In genomic region chr2:141438536-141438935, GRCh38 we compare ENCODE assay signal across 22 cellular contexts.
DNase-seq lines count a peak whose midpoint lies in the region; ATAC-seq and TF ChIP-seq lines count a peak whose summit lies in the region.
"Had no signal": no experiment of that assay in that cellular context is flagged by ENCODE, and none has a peak within 500 bp of the region (broad histone marks: within the 10 kb centered on the region; RNA-seq: fewer than 3 reads in every experiment).

No MANE protein-coding gene starts in this region.

- in situ Hi-C loops in astrocyte of the spinal cord (cut with HindIII; ENCODE audit: low sequenced_read_pairs) = no loop called here

- H3K9ac ChIP-seq in PC-3 (ENCODE audit: low read length) = no peak overlapping the region

- no peaks in the 10 kb centered on the region for H3K4me1 ChIP-seq in PC-3 (ENCODE audit: insufficient read depth, low read length)
- H3K4me1 ChIP-seq: Caco-2, HAP-1, SJCRH30 had no signal

- POLR2A ChIA-PET in PC-3 (lab: Charles Lee; ENCODE audit: unreplicated experiment) = no interaction called here

- H3K4me3 ChIP-seq in PC-3 (ENCODE audit: low read length) (no peak overlapping the region), astrocyte of the spinal cord (ENCODE audit: low read depth, low read length) (no peak overlapping the region)
- H3K4me3 ChIP-seq: HAP-1, PC-9, SJCRH30 had no signal

- H4K20me1 ChIP-seq in PC-3 (ENCODE audit: low read length) = no peaks in the 10 kb centered on the region

- H3K36me3 ChIP-seq in PC-3 (ENCODE audit: low read depth, low read length) = no peaks in the 10 kb centered on the region
- H3K36me3 ChIP-seq: HAP-1, SJCRH30 had no signal

- no peaks in the 10 kb centered on the region for H3K79me2 ChIP-seq in PC-3 (ENCODE audit: low read length)

- CTCF ChIA-PET in PC-3 (lab: Charles Lee) = no interaction called here

- H3F3A ChIP-seq in PC-3 (ENCODE audit: low read length, unreplicated experiment) = no peaks in the 10 kb centered on the region

- H3K9me3 ChIP-seq in PC-3 (ENCODE audit: low read length) = no peaks in the 10 kb centered on the region
- H3K9me3 ChIP-seq: Caco-2, HAP-1 had no signal

- TF ChIP-seq CTCF in PC-3 (conservative IDR thresholded peaks at IDR 0.05; ENCODE audit: low read depth, low read length) (no peak), astrocyte of the spinal cord (IDR thresholded peaks at IDR 0.05; ENCODE audit: low read depth, low read length) (no peak)

- intact Hi-C loops in PC-3 (cut with micrococcal nuclease) = no loop called here

- no peak overlapping the region for H2AFZ ChIP-seq in PC-3 (ENCODE audit: low read length)
- H2AFZ ChIP-seq: PC-9 had no signal

- H3K27me3 ChIP-seq in PC-3 (ENCODE audit: low read length) = no peaks in the 10 kb centered on the region
- H3K27me3 ChIP-seq: SJCRH30 had no signal

- H3K4me2 ChIP-seq in PC-3 (ENCODE audit: low read length) = no peak overlapping the region
- H3K4me2 ChIP-seq: PC-9 had no signal

- BruUV-seq in PC-3 (replicated peaks; lab: Mats Ljungman, UMichigan) = no TSS peak

- DNase-seq in PC-3 (peak; percentile 7), astrocyte of the spinal cord (ENCODE audit: low read depth, low spot score) (peak; percentile 43), non-pigmented ciliary epithelial cell (ENCODE audit: low read depth) (peak; percentile 6), NCI-H2196 treated with DMSO at 0.1 percent for 48 hours (lab: John Stamatoyannopoulos, UW; ENCODE audit: unreplicated experiment) (no peak), NCI-H1436 treated with DMSO at 0.1 percent for 48 hours (lab: John Stamatoyannopoulos, UW) (no peak), globus pallidus (ENCODE audit: low spot score) (no peak)
- DNase-seq: C1 segment of cervical spinal cord; Caco-2; CD4-positive, alpha-beta memory T cell; GOT3; KBM-7; MM.1S; NCI-H1694 treated with DMSO at 0.1 percent for 48 hours; NCI-H2081; NCI-H345; NCI-H510A treated with DMSO at 0.1 percent for 48 hours; NCI-H748 treated with DMSO at 0.1 percent for 48 hours; PC-9; SJCRH30 had no signal

- H3K27ac ChIP-seq in PC-3 (ENCODE audit: low read length) = no peak overlapping the region
- H3K27ac ChIP-seq: PC-9, SJCRH30 had no signal

- no peaks in the 10 kb centered on the region for H3K9me2 ChIP-seq in PC-3 (replicated peaks; ENCODE audit: low read length)

- ATAC-seq in PC-3 (peak; percentile 35; the same call in 1 of the 2 replicates), SK-N-SH treated with all-trans-retinoic acid at 6 μM for 48 hours (no peak)
- ATAC-seq: Right ventricle myocardium inferior had no signal

TF ChIP-seq in SK-N-SH treated with all-trans-retinoic acid at 6 μM for 48 hours, 23 proteins besides CTCF, POLR2A, EP300 and RAD21:
- TF ChIP-seq CSRNP3 (CRISPR knock-in tag; IDR thresholded peaks at IDR 0.05) (no peak), ZFP30 (CRISPR knock-in tag; IDR thresholded peaks at IDR 0.05) (no peak), CREB5 (CRISPR knock-in tag; IDR thresholded peaks at IDR 0.05; ENCODE audit: low read depth) (no peak), TSHZ2 (CRISPR knock-in tag; IDR thresholded peaks at IDR 0.05) (no peak), ZNF8 (CRISPR knock-in tag; IDR thresholded peaks at IDR 0.05) (no peak), SNAI2 (CRISPR knock-in tag; IDR thresholded peaks at IDR 0.05) (no peak), ZNF565 (CRISPR knock-in tag; conservative IDR thresholded peaks at IDR 0.05; ENCODE audit: low read depth) (no peak), ARNTL (CRISPR knock-in tag; IDR thresholded peaks at IDR 0.05; ENCODE audit: borderline replicate concordance, low read depth) (no peak), RARB (CRISPR knock-in tag; IDR thresholded peaks at IDR 0.05) (no peak), TOX (CRISPR knock-in tag; IDR thresholded peaks at IDR 0.05; ENCODE audit: borderline replicate concordance) (no peak), ESRRG (CRISPR knock-in tag; IDR thresholded peaks at IDR 0.05) (no peak)
TF ChIP-seq in SK-N-SH treated with all-trans-retinoic acid at 6 μM for 48 hours: peak in this region for 0.

Comparison
In these comparisons a context has a peak if more than half of its experiments do, and no peak if none do; other contexts are left out.
1. DNase-seq: peak in PC-3 (single experiment), astrocyte of the spinal cord (single experiment) and non-pigmented ciliary epithelial cell (single experiment); none in NCI-H2196 treated with DMSO at 0.1 percent for 48 hours (single experiment), NCI-H1436 treated with DMSO at 0.1 percent for 48 hours (single experiment) and globus pallidus (single experiment).